26 cellular contexts compared by ENCODE assay signal in genomic region chr6:26578741-26579140, GRCh38. TPM values are rescaled to one million over a fixed set of nuclear protein-coding genes. Genes with fewer than 3 reads are reported as not detected.
DNase-seq lines count a peak whose midpoint lies in the region; ATAC-seq, FAIRE-seq and TF ChIP-seq lines count a peak whose summit lies in the region.
"Had no signal": no experiment of that assay in that cellular context is flagged by ENCODE, and none has a peak within 500 bp of the region (broad histone marks: within the 10 kb centered on the region; RNA-seq: fewer than 3 reads in every experiment).

No MANE protein-coding gene starts in this region.

- H3K4me3 ChIP-seq in ovary, result no peak overlapping the region
- H3K4me3 ChIP-seq: GM23248, MG63 had no signal

- no peaks in the 10 kb centered on the region for H3K27me3 ChIP-seq in ovary
- H3K27me3 ChIP-seq: MG63 had no signal

- no peak for TF ChIP-seq CTCF in ovary (IDR thresholded peaks at IDR 0.05)

- no peak for DNase-seq in activated naive CD4-positive, alpha-beta T cell treated with Interleukin-2 at 50 U/mL for 16 hours
- DNase-seq in activated T-helper 1 cell treated with anti-CD3 and anti-CD28 coated beads, Interleukin-12 subunit alpha, Interleukin-12 subunit beta, Interleukin-2, Interleukin-4 antibody, amounts not matched to agents 30 ng/mL and 10 ng/mL and 1 ng/mL, durations not matched to agents 14 hours and 24 hours and 36 hours (ENCODE audit: low spot score), result no peak
- DNase-seq in immature natural killer cell, result no peak
- DNase-seq in cardiac septum (ENCODE audit: low spot score), result no peak
- no peak for DNase-seq in frontal cortex (ENCODE audit: low spot score in 2 of 2)
- DNase-seq in ovary, result no peak
- DNase-seq: COR-L47, DMS 273 treated with DMSO at 0.1 percent for 48 hours, GM23248, HCEC 1CT, Kasumi-1, MG63, NCI-H1048, NCI-H1436, NCI-H1930, NCI-H226, NCI-H524, NCI-H82, RPMI8226, SHP77 treated with DMSO at 0.1 percent for 48 hours had no signal

- no peaks in the 10 kb centered on the region for H3K4me1 ChIP-seq in ovary (ENCODE audit: insufficient read depth)

- peaks cover 20% of the 10 kb centered on the region for H3K4me1 Mint-ChIP-seq in activated naive CD4-positive, alpha-beta T cell treated with anti-CD3 and anti-CD28 coated beads, Interleukin-2, amount 50 U/mL, for 24 hours
- peaks cover 30% of the 10 kb centered on the region for H3K4me1 Mint-ChIP-seq in activated T-helper 1 cell treated with anti-CD3 and anti-CD28 coated beads, Interleukin-12 subunit alpha, Interleukin-12 subunit beta, Interleukin-2, Interleukin-4 antibody, amounts not matched to agents 30 ng/mL and 10 ng/mL and 1 ng/mL, durations not matched to agents 14 hours and 24 hours and 36 hours (ENCODE audit: low read depth)
- peaks cover 10 to 26% of the 10 kb centered on the region in 2 donors for H3K4me1 Mint-ChIP-seq in immature natural killer cell
- peaks cover 7% of the 10 kb centered on the region for H3K4me1 Mint-ChIP-seq in stimulated activated memory B cell treated with anti-CD40 and anti-IgM and Interleukin-4, amounts not matched to agents 10 μg/mL and 1 μg/mL and 100 μg/mL, for 72 hours

- no peaks in the 10 kb centered on the region for H3K36me3 Mint-ChIP-seq in activated naive CD4-positive, alpha-beta T cell treated with anti-CD3 and anti-CD28 coated beads, Interleukin-2, amount 50 U/mL, for 24 hours
- H3K36me3 Mint-ChIP-seq in activated T-helper 1 cell treated with anti-CD3 and anti-CD28 coated beads, Interleukin-12 subunit alpha, Interleukin-12 subunit beta, Interleukin-2, Interleukin-4 antibody, amounts not matched to agents 30 ng/mL and 10 ng/mL and 1 ng/mL, durations not matched to agents 14 hours and 24 hours and 36 hours (ENCODE audit: low read depth), result no peaks in the 10 kb centered on the region
- H3K36me3 Mint-ChIP-seq in immature natural killer cell, result no peaks in the 10 kb centered on the region
- no peaks in the 10 kb centered on the region for H3K36me3 Mint-ChIP-seq in stimulated activated memory B cell treated with anti-CD40 and anti-IgM and Interleukin-4, amounts not matched to agents 10 μg/mL and 1 μg/mL and 100 μg/mL, for 72 hours
- H3K36me3 Mint-ChIP-seq: IgD-negative memory B cell had no signal

- ATAC-seq in stimulated activated memory B cell treated with anti-CD40 and anti-IgM and Interleukin-4, amounts not matched to agents 10 μg/mL and 1 μg/mL and 100 μg/mL, for 72 hours, result no peak

- peak overlapping the region; percentile 12 for H3K4me3 Mint-ChIP-seq in activated naive CD4-positive, alpha-beta T cell treated with anti-CD3 and anti-CD28 coated beads, Interleukin-2, amount 50 U/mL, for 24 hours
- H3K4me3 Mint-ChIP-seq in activated T-helper 1 cell treated with anti-CD3 and anti-CD28 coated beads, Interleukin-12 subunit alpha, Interleukin-12 subunit beta, Interleukin-2, Interleukin-4 antibody, amounts not matched to agents 30 ng/mL and 10 ng/mL and 1 ng/mL, durations not matched to agents 14 hours and 24 hours and 36 hours, result peak overlapping the region; percentile 36
- H3K4me3 Mint-ChIP-seq in immature natural killer cell, result peak overlapping the region in 4 of 5 donors; percentile 13 to 50 (median 21)
- peak overlapping the region; percentile 23 for H3K4me3 Mint-ChIP-seq in stimulated activated memory B cell treated with anti-CD40 and anti-IgM and Interleukin-4, amounts not matched to agents 10 μg/mL and 1 μg/mL and 100 μg/mL, for 72 hours

- H3K27ac Mint-ChIP-seq in activated naive CD4-positive, alpha-beta T cell treated with anti-CD3 and anti-CD28 coated beads, Interleukin-2, amount 50 U/mL, for 24 hours, result no peak overlapping the region
- no peak overlapping the region for H3K27ac Mint-ChIP-seq in activated T-helper 1 cell treated with anti-CD3 and anti-CD28 coated beads, Interleukin-12 subunit alpha, Interleukin-12 subunit beta, Interleukin-2, Interleukin-4 antibody, amounts not matched to agents 30 ng/mL and 10 ng/mL and 1 ng/mL, durations not matched to agents 14 hours and 24 hours and 36 hours
- peak overlapping the region in 1 of 6 donors; percentile 30 for H3K27ac Mint-ChIP-seq in immature natural killer cell
- no peak overlapping the region for H3K27ac Mint-ChIP-seq in stimulated activated memory B cell treated with anti-CD40 and anti-IgM and Interleukin-4, amounts not matched to agents 10 μg/mL and 1 μg/mL and 100 μg/mL, for 72 hours

- intact Hi-C loops in activated T-helper 1 cell treated with anti-CD3 and anti-CD28 coated beads, Interleukin-12 subunit alpha, Interleukin-12 subunit beta, Interleukin-2, Interleukin-4 antibody, amounts not matched to agents 30 ng/mL and 10 ng/mL and 1 ng/mL, durations not matched to agents 14 hours and 24 hours and 36 hours (cut with micrococcal nuclease), result no loop called here
- intact Hi-C loops in cardiac septum (cut with DNase I), result no loop called here
- intact Hi-C loops in ovary (cut with DNase I), result no loop called here

- no peak for TF ChIP-seq POLR2A in ovary (IDR thresholded peaks at IDR 0.05)

- H3K9me3 Mint-ChIP-seq in activated naive CD4-positive, alpha-beta T cell treated with anti-CD3 and anti-CD28 coated beads, Interleukin-2, amount 50 U/mL, for 24 hours, result no peaks in the 10 kb centered on the region
- peaks cover 16% of the 10 kb centered on the region for H3K9me3 Mint-ChIP-seq in activated T-helper 1 cell treated with anti-CD3 and anti-CD28 coated beads, Interleukin-12 subunit alpha, Interleukin-12 subunit beta, Interleukin-2, Interleukin-4 antibody, amounts not matched to agents 30 ng/mL and 10 ng/mL and 1 ng/mL, durations not matched to agents 14 hours and 24 hours and 36 hours
- peaks cover 4 to 11% (median 5%) of the 10 kb centered on the region in 6 donors for H3K9me3 Mint-ChIP-seq in immature natural killer cell
- peaks cover 10% of the 10 kb centered on the region for H3K9me3 Mint-ChIP-seq in stimulated activated memory B cell treated with anti-CD40 and anti-IgM and Interleukin-4, amounts not matched to agents 10 μg/mL and 1 μg/mL and 100 μg/mL, for 72 hours

- no peak overlapping the region for H3K27ac ChIP-seq in ovary
- H3K27ac ChIP-seq: C4-2B, GM23248 had no signal

- no peaks in the 10 kb centered on the region for H3K9me3 ChIP-seq in ovary
- H3K9me3 ChIP-seq: MG63 had no signal

- no peaks in the 10 kb centered on the region for H3K27me3 Mint-ChIP-seq in activated naive CD4-positive, alpha-beta T cell treated with anti-CD3 and anti-CD28 coated beads, Interleukin-2, amount 50 U/mL, for 24 hours
- peaks cover 28% of the 10 kb centered on the region for H3K27me3 Mint-ChIP-seq in activated T-helper 1 cell treated with anti-CD3 and anti-CD28 coated beads, Interleukin-12 subunit alpha, Interleukin-12 subunit beta, Interleukin-2, Interleukin-4 antibody, amounts not matched to agents 30 ng/mL and 10 ng/mL and 1 ng/mL, durations not matched to agents 14 hours and 24 hours and 36 hours (ENCODE audit: insufficient read depth)
- peaks cover 12 to 27% (median 26%) of the 10 kb centered on the region in 3 donors for H3K27me3 Mint-ChIP-seq in immature natural killer cell (ENCODE audit: low read depth in 3 of 3)
- peaks cover 71% of the 10 kb centered on the region for H3K27me3 Mint-ChIP-seq in stimulated activated memory B cell treated with anti-CD40 and anti-IgM and Interleukin-4, amounts not matched to agents 10 μg/mL and 1 μg/mL and 100 μg/mL, for 72 hours

- no peaks in the 10 kb centered on the region for H3K36me3 ChIP-seq in ovary
- H3K36me3 ChIP-seq: MG63 had no signal

- 62 to 81% (median 77%) methylated on average over 1 of the region's 1 CpG for WGBS in ovary, 3 donors

- FAIRE-seq in frontal cortex (lab: Jason Lieb, UNC), result no peak
- FAIRE-seq: G401.6, HTR-8/SVneo had no signal

- TF ChIP-seq EP300 in ovary (IDR thresholded peaks at IDR 0.05), result no peak

RNA-seq across cellular contexts. Expression of gene ABT1, which starts 18.0 kb away (rescaled TPM):
- 32.6 and 32.9 TPM in 2 replicates for total RNA-seq in activated T-helper 1 cell treated with anti-CD3 and anti-CD28 coated beads, Interleukin-12 subunit alpha, Interleukin-12 subunit beta, Interleukin-2, Interleukin-4 antibody, amounts not matched to agents 30 ng/mL and 10 ng/mL and 1 ng/mL, durations not matched to agents 14 hours and 24 hours and 36 hours
- polyA plus RNA-seq in immature natural killer cell (10 to 100 TPM; 44.5 to 81.1 (median 63.6) TPM), ovary (10 to 100 TPM in 1 of 2 donors, 1 to 10 TPM in 1; 8.5 to 18.2 TPM)
- total RNA-seq in cardiac septum (7.4 TPM), frontal cortex (12.6 TPM), ovary (10 to 100 TPM; 10.9 to 17.5 (median 15.5) TPM)

RNA-seq across cellular contexts. Expression of gene HMGN4, which starts 40.6 kb away (rescaled TPM):
- total RNA-seq in activated T-helper 1 cell treated with anti-CD3 and anti-CD28 coated beads, Interleukin-12 subunit alpha, Interleukin-12 subunit beta, Interleukin-2, Interleukin-4 antibody, amounts not matched to agents 30 ng/mL and 10 ng/mL and 1 ng/mL, durations not matched to agents 14 hours and 24 hours and 36 hours, result 77.6 and 86.8 TPM in 2 replicates
- polyA plus RNA-seq in immature natural killer cell, result 100 to 1,000 TPM; 140 to 232 (median 209) TPM
- total RNA-seq in cardiac septum, result 34.7 TPM
- 73.4 TPM for total RNA-seq in frontal cortex
- 10 to 100 TPM; 48.6 to 78.9 (median 58.4) TPM for total RNA-seq in ovary
- 10 to 100 TPM; 53.5 to 69.7 TPM for polyA plus RNA-seq in ovary
